In genomic region chr22:22974795-22975580, GRCh38 we compare ENCODE assay signal across 1 cellular context.
TF ChIP-seq lines count a peak whose summit lies in the region.

No MANE protein-coding gene starts in this region.

TF ChIP-seq in K562, 482 proteins besides CTCF, POLR2A, EP300 and RAD21 (continued from another document):
- TF ChIP-seq STAT6 (CRISPR knock-in tag; IDR thresholded peaks at IDR 0.05) (no peak), ELK3 (CRISPR knock-in tag; IDR thresholded peaks at IDR 0.05) (no peak), FOXJ3 (CRISPR knock-in tag; IDR thresholded peaks at IDR 0.05) (no peak), E2F4 (CRISPR knock-in tag; IDR thresholded peaks at IDR 0.05; ENCODE audit: low read depth) (no peak), NCOA6 (IDR thresholded peaks at IDR 0.05) (0 out of 2 replicates have a peak, but pooled peaks have one; percentile 39), NFE2L1 (tag; IDR thresholded peaks at IDR 0.05; ENCODE audit: borderline replicate concordance, low read depth) (no peak), XRCC3 (IDR thresholded peaks at IDR 0.05) (no peak), SIX5 (IDR thresholded peaks at IDR 0.05; ENCODE audit: borderline replicate concordance in 1 of 2, insufficient read depth in 1 of 2, low read depth in 1 of 2, low read length in 2 of 2) (0 out of 4 replicates have a peak, but pooled peaks of 1 of the 2 experiments have one; percentile 5)
- TF ChIP-seq, protein P1, sequence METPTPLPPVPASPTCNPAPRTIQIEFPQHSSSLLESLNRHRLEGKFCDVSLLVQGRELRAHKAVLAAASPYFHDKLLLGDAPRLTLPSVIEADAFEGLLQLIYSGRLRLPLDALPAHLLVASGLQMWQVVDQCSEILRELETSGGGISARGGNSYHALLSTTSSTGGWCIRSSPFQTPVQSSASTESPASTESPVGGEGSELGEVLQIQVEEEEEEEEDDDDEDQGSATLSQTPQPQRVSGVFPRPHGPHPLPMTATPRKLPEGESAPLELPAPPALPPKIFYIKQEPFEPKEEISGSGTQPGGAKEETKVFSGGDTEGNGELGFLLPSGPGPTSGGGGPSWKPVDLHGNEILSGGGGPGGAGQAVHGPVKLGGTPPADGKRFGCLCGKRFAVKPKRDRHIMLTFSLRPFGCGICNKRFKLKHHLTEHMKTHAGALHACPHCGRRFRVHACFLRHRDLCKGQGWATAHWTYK (CRISPR knock-in tag; IDR thresholded peaks at IDR 0.05) = no peak
- TF ChIP-seq, protein P2, sequence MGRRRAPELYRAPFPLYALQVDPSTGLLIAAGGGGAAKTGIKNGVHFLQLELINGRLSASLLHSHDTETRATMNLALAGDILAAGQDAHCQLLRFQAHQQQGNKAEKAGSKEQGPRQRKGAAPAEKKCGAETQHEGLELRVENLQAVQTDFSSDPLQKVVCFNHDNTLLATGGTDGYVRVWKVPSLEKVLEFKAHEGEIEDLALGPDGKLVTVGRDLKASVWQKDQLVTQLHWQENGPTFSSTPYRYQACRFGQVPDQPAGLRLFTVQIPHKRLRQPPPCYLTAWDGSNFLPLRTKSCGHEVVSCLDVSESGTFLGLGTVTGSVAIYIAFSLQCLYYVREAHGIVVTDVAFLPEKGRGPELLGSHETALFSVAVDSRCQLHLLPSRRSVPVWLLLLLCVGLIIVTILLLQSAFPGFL (CRISPR knock-in tag; IDR thresholded peaks at IDR 0.05) = no peak
